ENCODE assay signal across 8 cellular contexts in genomic region chr1:25996966-25997758, GRCh38. TPM values are rescaled to one million over a fixed set of nuclear protein-coding genes. Genes with fewer than 3 reads are reported as not detected.
A peak's percentile ranks its signal among the peaks of the same experiment; 100 is the strongest.
DNase-seq lines count a peak whose midpoint lies in the region; ATAC-seq, FAIRE-seq and TF ChIP-seq lines count a peak whose summit lies in the region.

No MANE protein-coding gene starts in this region.

- H3K9me3 ChIP-seq in SK-N-SH (no peaks in the 10 kb centered on the region), K562 (replicated peaks; ENCODE audit: control insufficient read depth, insufficient read depth, low read depth, low read length) (no peaks in the 10 kb centered on the region)

- H4K20me1 ChIP-seq in SK-N-SH (ENCODE audit: insufficient read depth) (no peaks in the 10 kb centered on the region), K562 (replicated peaks; ENCODE audit: control insufficient read depth, insufficient read depth, low read length) (no peaks in the 10 kb centered on the region)

- CTCF ChIA-PET in SK-N-SH (lab: Yijun Ruan, JAX) (interaction anchor here (0.7 to 14.4 kb wide), 32 partner anchors 7 to 282 kb away, joined by 3 to 344 read pairs (median 5); partner anchors contain the start of genes EXTL1, PAQR7 and STMN1), K562 (lab: Yijun Ruan, JAX; ENCODE audit: low intra/inter-chr PET ratio) (interaction anchor here (0.6 to 3.5 kb wide), 5 partner anchors 87 to 184 kb away, joined by 3 to 120 read pairs (median 3); partner anchors contain the start of gene STMN1)

- H3K27me3 ChIP-seq in SK-N-SH (ENCODE audit: insufficient read depth) (no peaks in the 10 kb centered on the region), K562 (ENCODE audit: control insufficient read depth in 2 of 2, insufficient read depth in 2 of 2, low read length in 2 of 2) (no peaks in the 10 kb centered on the region)

- H2AFZ ChIP-seq in SK-N-SH (ENCODE audit: low read depth): peak overlapping the region; percentile 75
- peak overlapping the region; percentile 67 for H2AFZ ChIP-seq in K562 (ENCODE audit: low read depth, low read length)

- TF ChIP-seq CTCF in SK-N-SH (IDR thresholded peaks at IDR 0.05): no peak
- no peak for TF ChIP-seq CTCF in K562 (IDR thresholded peaks at IDR 0.05 in 2 of 3, conservative IDR thresholded peaks at IDR 0.05 in 1 of 3; ENCODE audit: insufficient read depth in 2 of 3, low read depth in 1 of 3, low read length in 3 of 3)

- 0 out of 2 replicates have a peak, but pooled peaks have one; percentile 8 for TF ChIP-seq POLR2A in K562 (conservative IDR thresholded peaks at IDR 0.05)

- ATAC-seq in SK-N-SH treated with all-trans-retinoic acid at 6 μM for 48 hours (no peak; the same call in 1 of the 3 replicates), K562 (peak; percentile 11)

- no peaks in the 10 kb centered on the region for H3K9me2 ChIP-seq in SK-N-SH

- DNase-seq in SK-N-SH (peak; percentile 63), NCI-H2227 treated with DMSO at 0.1 percent for 48 hours (lab: John Stamatoyannopoulos, UW) (peak; percentile 23), K562 (ENCODE audit: extremely low read depth in 1 of 4, low spot score in 3 of 4) (peak in 2 of 4 experiments; percentile 38 to 68), iris pigment epithelial cell (ENCODE audit: low read depth) (peak; percentile 93), 8988T (no peak)
- no peak for DNase-seq in activated CD8-positive, alpha-beta memory T cell treated with anti-CD3 and anti-CD28 coated beads, Interleukin-2, amount 50 U/mL, for 48 hours

- peaks cover 19% of the 10 kb centered on the region for H3K79me2 ChIP-seq in SK-N-SH (ENCODE audit: insufficient read depth)
- peaks cover 8% of the 10 kb centered on the region; the same call in 1 of the 3 replicates for H3K79me2 ChIP-seq in K562 (ENCODE audit: control insufficient read depth, insufficient read depth, low read length)

- in situ Hi-C loops in K562 (cut with MboI): loop anchor here (5.0 kb wide), 1 partner anchor 100 kb away; no protein-coding TSS in a partner anchor

- intact Hi-C loops in K562 (cut with micrococcal nuclease): loop anchor here (10.0 kb wide), 1 partner anchor 172 kb away; no protein-coding TSS in a partner anchor

- no peak; the same call in 1 of the 2 replicates for TF ChIP-seq RAD21 in SK-N-SH (IDR thresholded peaks at IDR 0.05; ENCODE audit: low read length)
- no peak; a peak in 1 of 4 replicates for TF ChIP-seq RAD21 in K562 (CRISPR knock-in tag; conservative IDR thresholded peaks at IDR 0.05 in 1 of 2, IDR thresholded peaks at IDR 0.05 in 1 of 2)

- H3K4me1 ChIP-seq in SK-N-SH (ENCODE audit: control insufficient read depth in 1 of 2, insufficient read depth in 2 of 2, low read depth in 1 of 2, low read length in 1 of 2): peaks cover 5 to 21% of the 10 kb centered on the region in 2 experiments; a peak in 3 of 4 replicates
- H3K4me1 ChIP-seq in K562 (replicated peaks in 1 of 2; ENCODE audit: control insufficient read depth in 2 of 2, insufficient read depth in 2 of 2, low read length in 2 of 2): peaks cover 40% of the 10 kb centered on the region in 2 experiments

- H3K36me3 ChIP-seq in SK-N-SH (replicated peaks in 1 of 2; ENCODE audit: control insufficient read depth in 1 of 2, insufficient read depth in 2 of 2, low read length in 1 of 2): no peaks in the 10 kb centered on the region
- no peaks in the 10 kb centered on the region for H3K36me3 ChIP-seq in K562 (ENCODE audit: control insufficient read depth, insufficient read depth, low read length)

- no peaks in the 10 kb centered on the region for H3K9me1 ChIP-seq in K562 (ENCODE audit: control insufficient read depth, insufficient read depth, low read length)

- 0 out of 4 replicates have a peak, but pooled peaks of 1 of the 2 experiments have one; percentile 27 for TF ChIP-seq EP300 in SK-N-SH (IDR thresholded peaks at IDR 0.05; ENCODE audit: borderline replicate concordance in 1 of 2, low read depth in 1 of 2, low read length in 1 of 2)
- 0 out of 2 replicates have a peak, but pooled peaks have one; percentile 30 for TF ChIP-seq EP300 in K562 (IDR thresholded peaks at IDR 0.05; ENCODE audit: low read length)

- WGBS in SK-N-SH (ENCODE audit: low lambda C conversion rate): 5% methylated on average over 11 of the region's 11 CpGs
- under 1% methylated on average over 11 of the region's 11 CpGs for WGBS in K562 (ENCODE audit: insufficient coverage, low coverage, missing lambda C conversion rate)

- H3K4me2 ChIP-seq in SK-N-SH (peak overlapping the region; percentile 78), K562 (ENCODE audit: insufficient read depth, low read length) (peak overlapping the region; percentile 82)

- H3K9ac ChIP-seq in SK-N-SH (peak overlapping the region; percentile 70), K562 (ENCODE audit: insufficient read depth in 1 of 2, low read depth in 2 of 2, low read length in 2 of 2) (peak overlapping the region; percentile 69 to 90)

- TSS peak; percentile 66 for BruUV-seq in K562 (replicated peaks; lab: Mats Ljungman, UMichigan)

- no peaks in the 10 kb centered on the region for H3F3A ChIP-seq in SK-N-SH (replicated peaks; ENCODE audit: insufficient read depth)

- peak overlapping the region; percentile 57 to 84 for H3K4me3 ChIP-seq in SK-N-SH (ENCODE audit: low read depth in 2 of 2, low read length in 1 of 2)
- H3K4me3 ChIP-seq in K562: peak overlapping the region; percentile 43
- peak overlapping the region; percentile 54 to 72 (median 59) for H3K4me3 ChIP-seq in skin epidermis

- H3K27ac ChIP-seq in SK-N-SH (ENCODE audit: low read depth in 2 of 2, low read length in 1 of 2) (peak overlapping the region; percentile 60 to 64; a peak in 3 of 4 replicates), K562 (ENCODE audit: extremely low read depth, low read depth, low read length) (peak overlapping the region; percentile 59), skin epidermis (peak overlapping the region; percentile 48 to 96 (median 85))

- peak; percentile 46 for FAIRE-seq in K562 (lab: Jason Lieb, UNC)

- POLR2A ChIA-PET in SK-N-SH (lab: Yijun Ruan, JAX): interaction anchor here (0.8 to 2.2 kb wide), 9 partner anchors 10 to 178 kb away, joined by 3 to 27 read pairs (median 4); partner anchors contain the start of genes MTFR1L and STMN1
- POLR2A ChIA-PET in K562 (lab: Yijun Ruan, JAX): interaction anchor here (0.6 to 5.5 kb wide), 18 partner anchors 9 to 598 kb away, joined by 3 to 89 read pairs (median 4); partner anchors contain the start of genes PAQR7 and SELENON

RNA-seq across cellular contexts. Expression of gene PAFAH2, which starts 0.7 kb away (rescaled TPM):
- 10.8 and 16.0 TPM in 2 replicates for polyA plus RNA-seq in SK-N-SH (2012; rRNA removed)
- 14.2 and 15.5 TPM in 2 replicates for polyA plus RNA-seq in SK-N-SH (2012; cell fraction: cytosol; rRNA removed)
- polyA plus RNA-seq in SK-N-SH (2012; cell fraction: nucleus; rRNA removed): 10.1 and 13.5 TPM in 2 replicates
- total RNA-seq in K562 (2011; cell fraction: chromatin; rRNA removed; ENCODE audit: low replicate concordance): 9.2 and 10.7 TPM in 2 replicates
- total RNA-seq in K562 (2011; cell fraction: nucleolus; rRNA removed): 7.3 and 7.8 TPM in 2 replicates
- total RNA-seq in K562 (2011; cell fraction: nucleoplasm; rRNA removed): 6.4 and 7.5 TPM in 2 replicates
- total RNA-seq in K562 (2014; rRNA removed): 5.5 and 6.5 TPM in 2 replicates
- 6.4 and 6.8 TPM in 2 replicates for total RNA-seq in K562 (2014; rRNA removed; fragmentation: Illumina TruSeq; extraction: Trizol)
- 6.3 and 6.4 TPM in 2 replicates for total RNA-seq in K562 (2015; rRNA removed; fragmentation: Illumina TruSeq; extraction: Trizol)
- total RNA-seq in K562 (2021): 4.7 and 5.9 TPM in 2 replicates
- 7.5 and 10.9 TPM in 2 replicates for polyA plus RNA-seq in K562 (2011; rRNA removed)
- 6.0 and 7.6 TPM in 2 replicates for polyA plus RNA-seq in K562 (2011; cell fraction: cytosol; rRNA removed)
- 6.5 and 9.1 TPM in 2 replicates for polyA plus RNA-seq in K562 (2011; cell fraction: nucleus; rRNA removed)
- 4.5 and 7.8 TPM in 2 replicates for polyA plus RNA-seq in K562 (2012)
- 7.0 and 8.7 TPM in 2 replicates for polyA plus RNA-seq in K562 (2014; fragmentation: Illumina TruSeq; extraction: Trizol)
- polyA plus RNA-seq in K562 (2014; fragmentation: Nextera tagmentation; extraction: Ambion mirVana): 1 to 10 TPM; 4.2 to 7.0 TPM
- polyA plus RNA-seq in K562 (2014; rRNA removed): 6.0 and 6.9 TPM in 2 replicates
- 8.3 and 11.1 TPM in 2 replicates for polyA minus RNA-seq in K562 (2011; rRNA and poly(A)+ RNA removed)
- polyA minus RNA-seq in K562 (2011; cell fraction: cytosol; rRNA and poly(A)+ RNA removed): 4.3 and 7.0 TPM in 2 replicates
- 4.0 and 5.7 TPM in 2 replicates for polyA minus RNA-seq in K562 (2011; cell fraction: nucleus; rRNA and poly(A)+ RNA removed)

RNA-seq across cellular contexts. Expression of gene EXTL1, which starts 24.4 kb away (rescaled TPM):
- polyA plus RNA-seq in SK-N-SH (2012; rRNA removed) (0.58 and 1.1 TPM in 2 replicates), K562 (2011; rRNA removed) (0.07 and 0.11 TPM in 2 replicates), K562 (2014; fragmentation: Illumina TruSeq; extraction: Trizol) (0.06 TPM in 1 of 2 replicates, not detected in the other), K562 (2014; fragmentation: Nextera tagmentation; extraction: Ambion mirVana) (not detected), K562 (2014; rRNA removed) (0.09 and 0.16 TPM in 2 replicates)
- polyA plus RNA-seq in SK-N-SH (2012; cell fraction: cytosol; rRNA removed): 0.33 and 0.51 TPM in 2 replicates
- 3.7 and 3.8 TPM in 2 replicates for polyA plus RNA-seq in SK-N-SH (2012; cell fraction: nucleus; rRNA removed)
- total RNA-seq in K562 (2011; cell fraction: chromatin; rRNA removed; ENCODE audit: low replicate concordance): 0.58 TPM in 1 of 2 replicates, not detected in the other
- 1.5 and 2.0 TPM in 2 replicates for total RNA-seq in K562 (2011; cell fraction: nucleolus; rRNA removed)
- 0.95 and 1.9 TPM in 2 replicates for total RNA-seq in K562 (2011; cell fraction: nucleoplasm; rRNA removed)
- total RNA-seq in K562 (2014; rRNA removed) (0.12 and 0.23 TPM in 2 replicates), K562 (2014; rRNA removed; fragmentation: Illumina TruSeq; extraction: Trizol) (0.04 TPM in 1 of 2 replicates, not detected in the other), K562 (2015; rRNA removed; fragmentation: Illumina TruSeq; extraction: Trizol) (0.07 and 0.08 TPM in 2 replicates), K562 (2021) (0.13 and 0.16 TPM in 2 replicates)
- polyA plus RNA-seq in K562 (2011; cell fraction: cytosol; rRNA removed): 0.07 and 0.13 TPM in 2 replicates
- polyA plus RNA-seq in K562 (2011; cell fraction: nucleus; rRNA removed): 0.28 and 0.32 TPM in 2 replicates
- polyA plus RNA-seq in K562 (2012): 0.13 and 0.68 TPM in 2 replicates
- 0.11 and 0.18 TPM in 2 replicates for polyA minus RNA-seq in K562 (2011; rRNA and poly(A)+ RNA removed)
- polyA minus RNA-seq in K562 (2011; cell fraction: cytosol; rRNA and poly(A)+ RNA removed): 0.29 and 0.55 TPM in 2 replicates
- 1.3 and 2.3 TPM in 2 replicates for polyA minus RNA-seq in K562 (2011; cell fraction: nucleus; rRNA and poly(A)+ RNA removed)

RNA-seq across cellular contexts. Expression of gene SLC30A2, which starts 48.8 kb away (rescaled TPM):
- polyA plus RNA-seq in SK-N-SH (2012; rRNA removed) (not detected in 2 replicates), K562 (2011; rRNA removed) (0.07 and 0.08 TPM in 2 replicates), K562 (2014; fragmentation: Illumina TruSeq; extraction: Trizol) (0.07 TPM in 1 of 2 replicates, not detected in the other), K562 (2014; fragmentation: Nextera tagmentation; extraction: Ambion mirVana) (under 1 TPM; 0.01 to 0.06 TPM), K562 (2014; rRNA removed) (0.03 TPM in 1 of 2 replicates, not detected in the other)
- polyA plus RNA-seq in SK-N-SH (2012; cell fraction: cytosol; rRNA removed): not detected in 2 replicates
- not detected in 2 replicates for polyA plus RNA-seq in SK-N-SH (2012; cell fraction: nucleus; rRNA removed)
- 0.42 TPM in 1 of 2 replicates, not detected in the other for total RNA-seq in K562 (2011; cell fraction: chromatin; rRNA removed; ENCODE audit: low replicate concordance)
- 0.33 and 0.53 TPM in 2 replicates for total RNA-seq in K562 (2011; cell fraction: nucleolus; rRNA removed)
- 0.51 TPM in 1 of 2 replicates, not detected in the other for total RNA-seq in K562 (2011; cell fraction: nucleoplasm; rRNA removed)
- total RNA-seq in K562 (2014; rRNA removed) (0.18 TPM in 1 of 2 replicates, not detected in the other), K562 (2014; rRNA removed; fragmentation: Illumina TruSeq; extraction: Trizol) (not detected in 2 replicates), K562 (2015; rRNA removed; fragmentation: Illumina TruSeq; extraction: Trizol) (not detected in 2 replicates), K562 (2021) (0.11 and 0.13 TPM in 2 replicates)
- 0.19 and 0.22 TPM in 2 replicates for polyA plus RNA-seq in K562 (2011; cell fraction: cytosol; rRNA removed)
- 0.10 TPM in 2 replicates for polyA plus RNA-seq in K562 (2011; cell fraction: nucleus; rRNA removed)
- polyA plus RNA-seq in K562 (2012): 0.03 and 0.32 TPM in 2 replicates
- 0.21 TPM in 1 of 2 replicates, not detected in the other for polyA minus RNA-seq in K562 (2011; rRNA and poly(A)+ RNA removed)
- not detected in 2 replicates for polyA minus RNA-seq in K562 (2011; cell fraction: cytosol; rRNA and poly(A)+ RNA removed)
- 0.13 TPM in 1 of 2 replicates, not detected in the other for polyA minus RNA-seq in K562 (2011; cell fraction: nucleus; rRNA and poly(A)+ RNA removed)

Comparison
In these comparisons a context has a peak if more than half of its experiments do, and no peak if none do; other contexts are left out.
1. DNase-seq: peak in SK-N-SH (single experiment), NCI-H2227 treated with DMSO at 0.1 percent for 48 hours (single experiment) and iris pigment epithelial cell (single experiment); none in 8988T (single experiment) and activated CD8-positive, alpha-beta memory T cell treated with anti-CD3 and anti-CD28 coated beads, Interleukin-2, amount 50 U/mL, for 48 hours (single experiment).
2. Of the 27 proteins assayed by ChIP-seq in both K562 and SK-N-SH: peak only in K562: JUND; only in SK-N-SH: MXI1; in both: GATA2; in neither: 22; mixed calls (peak in some experiments, not most) for 2.
3. Peak in every context shown above with its lines, with median percentiles within 50 percentile points of each other: H3K27ac ChIP-seq and H3K4me3 ChIP-seq.